In genomic region chr2:88626171-88627054, GRCh38 we compare ENCODE assay signal across 8 cellular contexts. TPM values are rescaled to one million over a fixed set of nuclear protein-coding genes. Genes with fewer than 3 reads are reported as not detected.
DNase-seq lines count a peak whose midpoint lies in the region; ATAC-seq and TF ChIP-seq lines count a peak whose summit lies in the region.

No MANE protein-coding gene starts in this region.

- H3K36me3 ChIP-seq in HUES48 (ENCODE audit: control insufficient read depth, insufficient read depth, low read length), result no peaks in the 10 kb centered on the region

- no peaks in the 10 kb centered on the region for H3K9me3 ChIP-seq in HUES48 (ENCODE audit: control insufficient read depth, insufficient read depth, low read length)

- DNase-seq in activated CD4-positive, alpha-beta T cell treated with anti-CD3 and anti-CD28 coated beads, Interleukin-2, amount 10 ng/mL, durations not matched to agents 7 days and 5 days, result peak; percentile 64
- DNase-seq in ecto neural progenitor cell (ENCODE audit: low spot score) (peak; percentile 63), memory B cell (ENCODE audit: low spot score in 2 of 2) (peak; percentile 47 to 52), A172 (ENCODE audit: low spot score) (no peak)
- peak; percentile 20 to 25 for DNase-seq in stimulated activated CD8-positive, alpha-beta memory T cell treated with anti-CD3 and anti-CD28 coated beads, Interleukin-15, amount 100 ng/mL, for 48 hours (ENCODE audit: low read depth in 2 of 2)

- CTCF ChIA-PET in activated CD4-positive, alpha-beta T cell treated with anti-CD3 and anti-CD28 coated beads, Interleukin-2, amount 10 ng/mL, durations not matched to agents 7 days and 5 days (lab: Charles Lee), result no interaction called here

- H3K27ac ChIP-seq in 22Rv1, result peak overlapping the region; percentile 95
- peak overlapping the region; percentile 90 for H3K27ac ChIP-seq in HUES48 (ENCODE audit: low read depth, low read length)

- no peaks in the 10 kb centered on the region for H3K9me3 Mint-ChIP-seq in activated CD4-positive, alpha-beta T cell treated with anti-CD3 and anti-CD28 coated beads, Interleukin-2, amount 10 ng/mL, durations not matched to agents 7 days and 5 days
- H3K9me3 Mint-ChIP-seq in memory B cell, result no peaks in the 10 kb centered on the region

- H3K27me3 Mint-ChIP-seq in activated CD4-positive, alpha-beta T cell treated with anti-CD3 and anti-CD28 coated beads, Interleukin-2, amount 10 ng/mL, durations not matched to agents 7 days and 5 days, result peaks cover 2% of the 10 kb centered on the region
- no peaks in the 10 kb centered on the region for H3K27me3 Mint-ChIP-seq in memory B cell

- H3K27me3 ChIP-seq in HUES48 (ENCODE audit: control insufficient read depth, insufficient read depth, low read length), result no peaks in the 10 kb centered on the region

- ATAC-seq in GM19023 (IDR thresholded peaks at IDR 0.05; ENCODE audit: unreplicated experiment), result peak; percentile 1
- ATAC-seq in memory B cell (ENCODE audit: low read depth), result peak; percentile 2

- TF ChIP-seq CTCF in 22Rv1 (IDR thresholded peaks at IDR 0.05), result no peak

- peak overlapping the region; percentile 85 for H3K9ac ChIP-seq in HUES48 (ENCODE audit: low read depth, low read length)

- peaks cover 25% of the 10 kb centered on the region for H3K4me1 Mint-ChIP-seq in activated CD4-positive, alpha-beta T cell treated with anti-CD3 and anti-CD28 coated beads, Interleukin-2, amount 10 ng/mL, durations not matched to agents 7 days and 5 days
- peaks cover 11% of the 10 kb centered on the region for H3K4me1 Mint-ChIP-seq in memory B cell

- H3K4me3 ChIP-seq in HUES48 (ENCODE audit: low read depth, low read length), result peak overlapping the region; percentile 86

- POLR2A ChIA-PET in activated CD4-positive, alpha-beta T cell treated with anti-CD3 and anti-CD28 coated beads, Interleukin-2, amount 10 ng/mL, durations not matched to agents 7 days and 5 days (lab: Charles Lee), result no interaction called here

- no peaks in the 10 kb centered on the region for H3K36me3 Mint-ChIP-seq in activated CD4-positive, alpha-beta T cell treated with anti-CD3 and anti-CD28 coated beads, Interleukin-2, amount 10 ng/mL, durations not matched to agents 7 days and 5 days (ENCODE audit: low read depth)
- no peaks in the 10 kb centered on the region for H3K36me3 Mint-ChIP-seq in memory B cell

- H3K4me3 Mint-ChIP-seq in activated CD4-positive, alpha-beta T cell treated with anti-CD3 and anti-CD28 coated beads, Interleukin-2, amount 10 ng/mL, durations not matched to agents 7 days and 5 days, result peak overlapping the region; percentile 90
- H3K4me3 Mint-ChIP-seq in memory B cell, result no peak overlapping the region

- peak overlapping the region; percentile 95 for H3K27ac Mint-ChIP-seq in activated CD4-positive, alpha-beta T cell treated with anti-CD3 and anti-CD28 coated beads, Interleukin-2, amount 10 ng/mL, durations not matched to agents 7 days and 5 days
- H3K27ac Mint-ChIP-seq in memory B cell, result no peak overlapping the region

- H3K4me1 ChIP-seq in HUES48 (ENCODE audit: control insufficient read depth, insufficient read depth, low read length), result peaks cover 54% of the 10 kb centered on the region

RNA-seq across cellular contexts. Expression of gene EIF2AK3, which starts 0.9 kb away (rescaled TPM):
- total RNA-seq in activated CD4-positive, alpha-beta T cell treated with anti-CD3 and anti-CD28 coated beads, Interleukin-2, amount 10 ng/mL, durations not matched to agents 7 days and 5 days, result 10 to 100 TPM; 20.2 to 26.0 TPM
- total RNA-seq in A172 (2014; rRNA removed; shearing (Covaris generic)), result 17.6 and 23.2 TPM in 2 replicates
